In the genomic region with DNA sequence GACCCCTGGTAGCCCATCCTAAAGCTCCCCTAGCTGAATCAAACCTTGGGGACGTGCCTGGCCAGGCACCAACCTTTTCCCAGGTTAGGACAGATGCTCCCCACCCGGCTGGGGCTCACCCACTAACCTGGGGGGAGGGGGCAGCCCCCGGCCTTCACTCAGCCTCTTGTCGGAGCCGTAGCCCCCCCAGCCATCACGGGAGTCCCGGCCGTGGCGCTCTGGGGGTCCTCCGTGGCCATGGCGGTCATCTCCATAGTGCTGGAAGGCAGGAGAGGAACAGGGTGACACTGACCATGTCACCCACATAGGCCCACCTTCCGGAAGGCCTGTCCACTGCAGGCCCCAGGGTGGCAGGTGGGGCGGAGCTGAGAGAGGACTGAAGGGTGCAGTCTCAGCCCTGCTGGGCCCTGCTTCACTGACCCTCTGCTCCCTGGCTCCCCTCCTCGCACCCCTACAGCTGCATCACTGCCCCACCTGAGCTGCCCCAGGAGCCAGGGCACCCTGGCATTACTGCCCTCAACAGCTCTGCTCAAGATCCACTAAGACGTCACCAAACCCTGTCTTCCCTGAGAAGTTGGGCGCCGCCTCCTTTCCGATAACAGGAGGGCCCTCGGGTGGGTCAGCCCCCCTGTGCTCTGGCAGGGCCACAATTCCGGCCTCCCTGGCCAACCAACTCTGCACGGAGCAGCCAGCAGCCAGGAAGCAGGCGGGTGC, we compare ENCODE assay signal across 1 cellular context.
A peak's percentile ranks its signal among the peaks of the same experiment; 100 is the strongest.
TF ChIP-seq lines count a peak whose summit lies in the region.

No MANE protein-coding gene starts in this region.

TF ChIP-seq in K562, 482 proteins besides CTCF, POLR2A, EP300 and RAD21:
- TF ChIP-seq RBM22 (IDR thresholded peaks at IDR 0.05; ENCODE audit: low read depth, low read length, poor library complexity, severe bottlenecking), result peak; percentile 46
- no peak for TF ChIP-seq ZNF3 (CRISPR knock-in tag; IDR thresholded peaks at IDR 0.05)
- TF ChIP-seq TCFL5 (CRISPR knock-in tag; conservative IDR thresholded peaks at IDR 0.05), result no peak
- TF ChIP-seq, protein P1, sequence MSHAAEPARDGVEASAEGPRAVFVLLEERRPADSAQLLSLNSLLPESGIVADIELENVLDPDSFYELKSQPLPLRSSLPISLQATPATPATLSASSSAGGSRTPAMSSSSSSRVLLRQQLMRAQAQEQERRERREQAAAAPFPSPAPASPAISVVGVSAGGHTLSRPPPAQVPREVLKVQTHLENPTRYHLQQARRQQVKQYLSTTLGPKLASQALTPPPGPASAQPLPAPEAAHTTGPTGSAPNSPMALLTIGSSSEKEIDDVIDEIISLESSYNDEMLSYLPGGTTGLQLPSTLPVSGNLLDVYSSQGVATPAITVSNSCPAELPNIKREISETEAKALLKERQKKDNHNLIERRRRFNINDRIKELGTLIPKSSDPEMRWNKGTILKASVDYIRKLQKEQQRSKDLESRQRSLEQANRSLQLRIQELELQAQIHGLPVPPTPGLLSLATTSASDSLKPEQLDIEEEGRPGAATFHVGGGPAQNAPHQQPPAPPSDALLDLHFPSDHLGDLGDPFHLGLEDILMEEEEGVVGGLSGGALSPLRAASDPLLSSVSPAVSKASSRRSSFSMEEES (CRISPR knock-in tag; IDR thresholded peaks at IDR 0.05), result no peak
- TF ChIP-seq POLR2G (IDR thresholded peaks at IDR 0.05; ENCODE audit: low read depth, low read length), result peak; percentile 56
TF ChIP-seq in K562: peak in this region for 2.
